Comparison of ENCODE assay signal across 19 cellular contexts in genomic region chr6:30063315-30063714, GRCh38. TPM values are rescaled to one million over a fixed set of nuclear protein-coding genes. Genes with fewer than 3 reads are reported as not detected.
DNase-seq lines count a peak whose midpoint lies in the region; ATAC-seq and TF ChIP-seq lines count a peak whose summit lies in the region.
"Had no signal": no experiment of that assay in that cellular context is flagged by ENCODE, and none has a peak within 500 bp of the region (broad histone marks: within the 10 kb centered on the region; RNA-seq: fewer than 3 reads in every experiment).

No MANE protein-coding gene starts in this region.

- POLR2A ChIA-PET in CD4-positive, alpha-beta T cell (lab: Charles Lee), result no interaction called here
- POLR2A ChIA-PET in activated CD8-positive, alpha-beta T cell treated with anti-CD3 and anti-CD28 coated beads, Interleukin-2, amount 10 ng/mL, durations not matched to agents 7 days and 5 days (lab: Charles Lee), result no interaction called here

- H4K20me1 ChIP-seq in DOHH2 (ENCODE audit: control insufficient read depth, insufficient read depth, low read depth, low read length), result no peaks in the 10 kb centered on the region

- H3K4ac ChIP-seq in mesenchymal stem cell (ENCODE audit: low read depth in 1 of 2, low read length in 2 of 2), result no peak overlapping the region

- peaks cover 7% of the 10 kb centered on the region for H3K79me1 ChIP-seq in mesenchymal stem cell (replicated peaks; ENCODE audit: low read length, poor library complexity, severe bottlenecking)

- H3K27me3 ChIP-seq in CD4-positive, alpha-beta T cell (ENCODE audit: control insufficient read depth, insufficient read depth, low read length), result no peaks in the 10 kb centered on the region
- H3K27me3 ChIP-seq in DOHH2 (ENCODE audit: control insufficient read depth, low read length) (no peaks in the 10 kb centered on the region), mesenchymal stem cell (ENCODE audit: control insufficient read depth in 1 of 2, insufficient read depth in 1 of 2, low read length in 2 of 2) (no peaks in the 10 kb centered on the region)
- H3K27me3 ChIP-seq: ascending aorta, SJCRH30 had no signal

- H4K91ac ChIP-seq in mesenchymal stem cell (ENCODE audit: low read length), result no peak overlapping the region

- DNase-seq in CD4-positive, alpha-beta T cell, result no peak
- DNase-seq in activated CD8-positive, alpha-beta T cell treated with anti-CD3 and anti-CD28 coated beads, Interleukin-2, amount 10 ng/mL, durations not matched to agents 7 days and 5 days, result no peak
- no peak for DNase-seq in mesenchymal stem cell
- no peak for DNase-seq in C1 segment of cervical spinal cord (lab: John Stamatoyannopoulos, UW)
- DNase-seq: activated CD8-positive, alpha-beta memory T cell treated with anti-CD3 and anti-CD28 coated beads, Interleukin-2, amount 50 U/mL, for 4 hours; KBM-7; NCI-H1417 treated with DMSO at 0.1 percent for 48 hours; NCI-H226; posterior cingulate gyrus; SJCRH30 had no signal

- peak overlapping the region; percentile 68 for H3K4me3 Mint-ChIP-seq in CD4-positive, alpha-beta T cell
- peak overlapping the region; percentile 32 for H3K4me3 Mint-ChIP-seq in activated CD8-positive, alpha-beta T cell treated with anti-CD3 and anti-CD28 coated beads, Interleukin-2, amount 10 ng/mL, durations not matched to agents 7 days and 5 days

- peak overlapping the region; percentile 21; the same call in 1 of the 2 replicates for H3K4me2 ChIP-seq in DOHH2 (ENCODE audit: low read length)
- H3K4me2 ChIP-seq in mesenchymal stem cell (ENCODE audit: low read length, poor library complexity, severe bottlenecking), result no peak overlapping the region

- H4K8ac ChIP-seq in mesenchymal stem cell (ENCODE audit: low read length), result no peak overlapping the region

- no peak overlapping the region for H3K23ac ChIP-seq in mesenchymal stem cell (ENCODE audit: low read length in 2 of 2)

- H2AFZ ChIP-seq in mesenchymal stem cell (ENCODE audit: low read depth, low read length), result no peak overlapping the region

- peak overlapping the region; percentile 15 for H3K9ac ChIP-seq in mesenchymal stem cell (ENCODE audit: low read length)

- no peak for ATAC-seq in CD4-positive, alpha-beta T cell (ENCODE audit: poor library complexity)
- no peak for ATAC-seq in activated CD8-positive, alpha-beta T cell treated with anti-CD3 and anti-CD28 coated beads, Interleukin-2, amount 10 ng/mL, durations not matched to agents 7 days and 5 days
- ATAC-seq in GM18505 (IDR thresholded peaks at IDR 0.05; ENCODE audit: unreplicated experiment) (no peak), GM18520 (IDR thresholded peaks at IDR 0.05; ENCODE audit: unreplicated experiment) (no peak)
- ATAC-seq: HCT116 had no signal

- no peak overlapping the region for H2BK12ac ChIP-seq in mesenchymal stem cell (ENCODE audit: low read length in 2 of 2)

- WGBS in mesenchymal stem cell, result 84% methylated on average over 2 of the region's 2 CpGs

- no peak overlapping the region for H3K18ac ChIP-seq in mesenchymal stem cell (ENCODE audit: low read depth in 1 of 2, low read length in 2 of 2)

- intact Hi-C loops in CD4-positive, alpha-beta T cell (cut with DNase I, micrococcal nuclease), result loop anchor here (5.0 to 10.0 kb wide), 4 partner anchors 119 to 1891 kb away; partner anchors contain the start of genes HLA-A (in 2 of the 2), NELFE (in 1 of the 2), SKIC2 (in 1 of the 2) and TRIM39 (in 1 of the 2)

- CTCF ChIA-PET in CD4-positive, alpha-beta T cell (lab: Charles Lee), result interaction anchor here (1.2 to 3.2 kb wide), 3 partner anchors 38 to 69 kb away, joined by 3 to 7 read pairs (median 5); no protein-coding TSS in a partner anchor
- CTCF ChIA-PET in activated CD8-positive, alpha-beta T cell treated with anti-CD3 and anti-CD28 coated beads, Interleukin-2, amount 10 ng/mL, durations not matched to agents 7 days and 5 days (lab: Charles Lee), result no interaction called here

- no peaks in the 10 kb centered on the region for H3K9me3 Mint-ChIP-seq in CD4-positive, alpha-beta T cell
- H3K9me3 Mint-ChIP-seq in activated CD8-positive, alpha-beta T cell treated with anti-CD3 and anti-CD28 coated beads, Interleukin-2, amount 10 ng/mL, durations not matched to agents 7 days and 5 days (ENCODE audit: insufficient read depth), result no peaks in the 10 kb centered on the region

- peak overlapping the region; percentile 97 for H3K27ac Mint-ChIP-seq in CD4-positive, alpha-beta T cell
- H3K27ac Mint-ChIP-seq in activated CD8-positive, alpha-beta T cell treated with anti-CD3 and anti-CD28 coated beads, Interleukin-2, amount 10 ng/mL, durations not matched to agents 7 days and 5 days, result peak overlapping the region; percentile 49

- peaks cover 72% of the 10 kb centered on the region for H3K36me3 Mint-ChIP-seq in CD4-positive, alpha-beta T cell (ENCODE audit: low read depth)
- peaks cover 44% of the 10 kb centered on the region for H3K36me3 Mint-ChIP-seq in activated CD8-positive, alpha-beta T cell treated with anti-CD3 and anti-CD28 coated beads, Interleukin-2, amount 10 ng/mL, durations not matched to agents 7 days and 5 days (ENCODE audit: low read depth)

- H3K36me3 ChIP-seq in DOHH2 (ENCODE audit: control insufficient read depth, low read length) (peaks cover 41% of the 10 kb centered on the region), mesenchymal stem cell (ENCODE audit: control insufficient read depth in 1 of 2, insufficient read depth in 2 of 2, low read depth in 1 of 2, low read length in 2 of 2) (peaks cover 0 to 20% of the 10 kb centered on the region in 2 experiments)
- H3K36me3 ChIP-seq: SJCRH30 had no signal

- no peak overlapping the region for H2AK5ac ChIP-seq in mesenchymal stem cell (ENCODE audit: low read length, severe bottlenecking)

- peaks cover 4% of the 10 kb centered on the region; the same call in 1 of the 2 replicates for H3F3A ChIP-seq in DOHH2 (ENCODE audit: control insufficient read depth, insufficient read depth)

- no peaks in the 10 kb centered on the region for H3K9me3 ChIP-seq in CD4-positive, alpha-beta T cell (ENCODE audit: control insufficient read depth, low read length)
- no peaks in the 10 kb centered on the region for H3K9me3 ChIP-seq in DOHH2 (ENCODE audit: control insufficient read depth, insufficient read depth, low read length)
- no peaks in the 10 kb centered on the region for H3K9me3 ChIP-seq in mesenchymal stem cell (ENCODE audit: control insufficient read depth, low read length)
- H3K9me3 ChIP-seq: ascending aorta, SJCRH30 had no signal

- no peak overlapping the region for H2BK120ac ChIP-seq in mesenchymal stem cell (ENCODE audit: low read depth, low read length)

- H2BK5ac ChIP-seq in mesenchymal stem cell (ENCODE audit: low read depth, low read length, poor library complexity, severe bottlenecking), result no peak overlapping the region

- TF ChIP-seq POLR2A in GM18505 (IDR thresholded peaks at IDR 0.05; ENCODE audit: borderline replicate concordance, extremely low read depth, insufficient read depth, insufficient read length), result no peak

- H3K9me2 ChIP-seq in DOHH2 (replicated peaks; ENCODE audit: control insufficient read depth, low read length), result no peaks in the 10 kb centered on the region

- H3K4me1 ChIP-seq in DOHH2 (ENCODE audit: control insufficient read depth, low read length) (peaks cover 40% of the 10 kb centered on the region), mesenchymal stem cell (ENCODE audit: control insufficient read depth, insufficient read depth, low read depth, low read length) (peaks cover 5% of the 10 kb centered on the region)

- no peaks in the 10 kb centered on the region for H3K27me3 Mint-ChIP-seq in CD4-positive, alpha-beta T cell
- no peaks in the 10 kb centered on the region for H3K27me3 Mint-ChIP-seq in activated CD8-positive, alpha-beta T cell treated with anti-CD3 and anti-CD28 coated beads, Interleukin-2, amount 10 ng/mL, durations not matched to agents 7 days and 5 days (ENCODE audit: low read depth)

- H3K14ac ChIP-seq in mesenchymal stem cell (ENCODE audit: low read length in 2 of 2), result no peak overlapping the region

- peaks cover 67% of the 10 kb centered on the region for H3K4me1 Mint-ChIP-seq in CD4-positive, alpha-beta T cell (ENCODE audit: low read depth)
- H3K4me1 Mint-ChIP-seq in activated CD8-positive, alpha-beta T cell treated with anti-CD3 and anti-CD28 coated beads, Interleukin-2, amount 10 ng/mL, durations not matched to agents 7 days and 5 days (ENCODE audit: low read depth), result peaks cover 59% of the 10 kb centered on the region

- TF ChIP-seq CTCF in CD4-positive, alpha-beta T cell (IDR thresholded peaks at IDR 0.05), result no peak
- TF ChIP-seq CTCF in DOHH2 (IDR thresholded peaks at IDR 0.05; ENCODE audit: low read depth, low read length, poor library complexity, severe bottlenecking), result no peak

- H3K4me3 ChIP-seq in DOHH2 (ENCODE audit: low read length) (no peak overlapping the region), mesenchymal stem cell (ENCODE audit: insufficient read depth in 1 of 2, low read depth in 1 of 2, low read length in 2 of 2) (no peak overlapping the region)
- H3K4me3 ChIP-seq: ascending aorta, SJCRH30 had no signal

- no peak overlapping the region for H3K27ac ChIP-seq in CD4-positive, alpha-beta T cell (ENCODE audit: low read depth, low read length)
- H3K27ac ChIP-seq in DOHH2 (ENCODE audit: low read depth, low read length) (no peak overlapping the region), mesenchymal stem cell (ENCODE audit: low read length, poor library complexity, severe bottlenecking) (no peak overlapping the region)
- H3K27ac ChIP-seq: ascending aorta, SJCRH30 had no signal

- H3K79me2 ChIP-seq in DOHH2 (ENCODE audit: control insufficient read depth, low read length), result peaks cover 56% of the 10 kb centered on the region

- no peak overlapping the region for H2BK15ac ChIP-seq in mesenchymal stem cell (ENCODE audit: low read depth, poor library complexity, severe bottlenecking)

RNA-seq across cellular contexts. Expression of gene POLR1H, which starts 2.2 kb away (rescaled TPM):
- total RNA-seq in CD4-positive, alpha-beta T cell, result 10 to 100 TPM; 36.5 to 39.4 TPM
- 10 to 100 TPM; 52.3 to 60.4 TPM for total RNA-seq in activated CD8-positive, alpha-beta T cell treated with anti-CD3 and anti-CD28 coated beads, Interleukin-2, amount 10 ng/mL, durations not matched to agents 7 days and 5 days
- 31.6 TPM for polyA plus RNA-seq in mesenchymal stem cell (2013, experiment 1 of 2)
- polyA plus RNA-seq in mesenchymal stem cell (2013, experiment 2 of 2), result 33.7 TPM

RNA-seq across cellular contexts. Expression of gene PPP1R11, which starts 3.7 kb away (rescaled TPM):
- total RNA-seq in CD4-positive, alpha-beta T cell, result 10 to 100 TPM; 28.3 to 28.6 TPM
- 10 to 100 TPM; 48.1 to 50.3 TPM for total RNA-seq in activated CD8-positive, alpha-beta T cell treated with anti-CD3 and anti-CD28 coated beads, Interleukin-2, amount 10 ng/mL, durations not matched to agents 7 days and 5 days
- 57.2 TPM for polyA plus RNA-seq in mesenchymal stem cell (2013, experiment 1 of 2)
- 54.2 TPM for polyA plus RNA-seq in mesenchymal stem cell (2013, experiment 2 of 2)

RNA-seq across cellular contexts. Expression of gene RNF39, which starts 12.3 kb away (rescaled TPM):
- not detected for total RNA-seq in CD4-positive, alpha-beta T cell
- total RNA-seq in activated CD8-positive, alpha-beta T cell treated with anti-CD3 and anti-CD28 coated beads, Interleukin-2, amount 10 ng/mL, durations not matched to agents 7 days and 5 days, result not detected
- polyA plus RNA-seq in mesenchymal stem cell (2013, experiment 1 of 2), result not detected
- polyA plus RNA-seq in mesenchymal stem cell (2013, experiment 2 of 2), result not detected
- total RNA-seq: ascending aorta, dermis microvascular lymphatic vessel endothelial cell, G401, mononuclear cell, SJCRH30, subcutaneous adipose tissue had no signal

RNA-seq across cellular contexts. Expression of gene TRIM31, which starts 49.6 kb away (rescaled TPM):
- total RNA-seq in CD4-positive, alpha-beta T cell, result not detected
- total RNA-seq in activated CD8-positive, alpha-beta T cell treated with anti-CD3 and anti-CD28 coated beads, Interleukin-2, amount 10 ng/mL, durations not matched to agents 7 days and 5 days, result not detected
- not detected for polyA plus RNA-seq in mesenchymal stem cell (2013, experiment 1 of 2)
- polyA plus RNA-seq in mesenchymal stem cell (2013, experiment 2 of 2), result not detected
- total RNA-seq: ascending aorta, dermis microvascular lymphatic vessel endothelial cell, G401, SJCRH30, subcutaneous adipose tissue had no signal
